7 cellular contexts compared by ENCODE assay signal in the genomic region with DNA sequence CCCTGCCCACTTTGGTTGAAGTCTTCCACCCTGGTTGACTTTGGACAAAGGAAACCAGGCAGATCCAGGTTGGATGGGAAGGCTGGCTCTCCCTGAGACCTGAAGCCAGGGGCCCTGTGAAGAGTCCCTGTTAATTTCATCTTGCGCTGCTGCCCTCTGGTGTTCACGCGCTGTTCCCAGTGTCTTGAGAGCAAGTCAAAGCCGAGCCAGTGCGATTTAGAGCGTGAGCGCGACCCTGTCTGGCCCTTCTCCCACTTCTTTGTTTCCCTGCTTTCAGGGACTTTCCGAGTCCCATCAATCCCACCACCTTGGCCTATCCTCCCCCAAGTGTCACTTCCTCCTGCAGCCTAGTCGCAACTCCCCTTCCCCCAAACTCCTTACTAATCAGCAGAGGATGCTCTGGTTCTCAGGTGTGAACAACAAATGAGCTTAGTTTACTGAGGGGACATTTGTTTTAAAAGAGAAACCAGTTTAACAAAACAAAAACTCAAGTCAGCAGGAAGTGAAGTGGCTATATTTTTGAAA. TPM values are rescaled to one million over a fixed set of nuclear protein-coding genes. Genes with fewer than 3 reads are reported as not detected.
DNase-seq lines count a peak whose midpoint lies in the region; ATAC-seq and TF ChIP-seq lines count a peak whose summit lies in the region.

No MANE protein-coding gene starts in this region.

- H3K9me3 Mint-ChIP-seq in endodermal cell, result peaks cover 9% of the 10 kb centered on the region

- peak; percentile 31 for DNase-seq in HS-27A (ENCODE audit: low read depth)
- peak; percentile 96 to 97 for DNase-seq in activated CD4-positive, alpha-beta T cell treated with anti-CD3 and anti-CD28 coated beads, Interleukin-2, amount 50 U/mL, for 48 hours
- peak; percentile 99 for DNase-seq in endodermal cell
- peak; percentile 90 for DNase-seq in myocyte (ENCODE audit: low read depth)
- DNase-seq in stimulated activated CD8-positive, alpha-beta memory T cell treated with anti-CD3 and anti-CD28 coated beads, Interleukin-7, amount 100 ng/mL, for 48 hours (ENCODE audit: extremely low read depth in 1 of 2, low read depth in 1 of 2), result peak; percentile 67 to 87
- no peak for DNase-seq in AML-193 (lab: John Stamatoyannopoulos, UW)

- H3K9ac ChIP-seq in endodermal cell (ENCODE audit: extremely low read depth, low read length, poor library complexity, severe bottlenecking), result peak overlapping the region; percentile 27

- WGBS in endodermal cell (ENCODE audit: insufficient coverage in 1 of 2, insufficient read length in 1 of 2), 2 experiments, result 0 to 1% methylated on average over 8 to 10 of the region's 10 CpGs

- peak overlapping the region; percentile 56 for H3K4me3 ChIP-seq in endodermal cell (ENCODE audit: low read length)

- peaks cover 6% of the 10 kb centered on the region for H3K9me3 ChIP-seq in endodermal cell (ENCODE audit: control insufficient read depth, low read length)

- H3K27ac Mint-ChIP-seq in endodermal cell, result peak overlapping the region; percentile 82

- no peaks in the 10 kb centered on the region for H3K36me3 ChIP-seq in endodermal cell (ENCODE audit: control insufficient read depth, insufficient read depth, low read length)

- TF ChIP-seq CTCF in endodermal cell (conservative IDR thresholded peaks at IDR 0.05), result peak; percentile 98

- no peaks in the 10 kb centered on the region for H3K27me3 Mint-ChIP-seq in endodermal cell (ENCODE audit: insufficient read depth)

- H3K36me3 Mint-ChIP-seq in endodermal cell (ENCODE audit: low read depth), result no peaks in the 10 kb centered on the region

- no peaks in the 10 kb centered on the region for H3K27me3 ChIP-seq in endodermal cell (ENCODE audit: control insufficient read depth, insufficient read depth, low read length, poor library complexity, severe bottlenecking)

- H3K27ac ChIP-seq in endodermal cell (ENCODE audit: low read depth, low read length), result no peak overlapping the region

- H3K4me3 Mint-ChIP-seq in endodermal cell, result no peak overlapping the region

- H3K4me1 ChIP-seq in endodermal cell (ENCODE audit: control insufficient read depth, insufficient read depth, low read length), result no peaks in the 10 kb centered on the region

- peak; percentile 42 for ATAC-seq in GM19025 (IDR thresholded peaks at IDR 0.05; ENCODE audit: low read depth, unreplicated experiment)

- H3K4me1 Mint-ChIP-seq in endodermal cell, result peaks cover 40% of the 10 kb centered on the region

RNA-seq across cellular contexts. Expression of a gene that starts 25.8 kb away (rescaled TPM):
- under 1 TPM in 1 of 2 donors, not detected in 1; 0.90 TPM for total RNA-seq in endodermal cell
- 0.96 TPM for polyA plus RNA-seq in endodermal cell (2013, experiment 1 of 2)
- 0.87 TPM for polyA plus RNA-seq in endodermal cell (2013, experiment 2 of 2)
- total RNA-seq in myocyte, result 0.62 TPM in 1 of 2 replicates, not detected in the other
- polyA plus RNA-seq in myocyte (2012), result 0.91 TPM

Comparison
In these comparisons a context has a peak if more than half of its experiments do, and no peak if none do; other contexts are left out.
1. DNase-seq: peak in HS-27A (single experiment), activated CD4-positive, alpha-beta T cell treated with anti-CD3 and anti-CD28 coated beads, Interleukin-2, amount 50 U/mL, for 48 hours (2 of 2), endodermal cell (single experiment), myocyte (single experiment) and stimulated activated CD8-positive, alpha-beta memory T cell treated with anti-CD3 and anti-CD28 coated beads, Interleukin-7, amount 100 ng/mL, for 48 hours (2 of 2); none in AML-193 (0 of 2).